Comparison of ENCODE assay signal across 9 cellular contexts in the genomic region with DNA sequence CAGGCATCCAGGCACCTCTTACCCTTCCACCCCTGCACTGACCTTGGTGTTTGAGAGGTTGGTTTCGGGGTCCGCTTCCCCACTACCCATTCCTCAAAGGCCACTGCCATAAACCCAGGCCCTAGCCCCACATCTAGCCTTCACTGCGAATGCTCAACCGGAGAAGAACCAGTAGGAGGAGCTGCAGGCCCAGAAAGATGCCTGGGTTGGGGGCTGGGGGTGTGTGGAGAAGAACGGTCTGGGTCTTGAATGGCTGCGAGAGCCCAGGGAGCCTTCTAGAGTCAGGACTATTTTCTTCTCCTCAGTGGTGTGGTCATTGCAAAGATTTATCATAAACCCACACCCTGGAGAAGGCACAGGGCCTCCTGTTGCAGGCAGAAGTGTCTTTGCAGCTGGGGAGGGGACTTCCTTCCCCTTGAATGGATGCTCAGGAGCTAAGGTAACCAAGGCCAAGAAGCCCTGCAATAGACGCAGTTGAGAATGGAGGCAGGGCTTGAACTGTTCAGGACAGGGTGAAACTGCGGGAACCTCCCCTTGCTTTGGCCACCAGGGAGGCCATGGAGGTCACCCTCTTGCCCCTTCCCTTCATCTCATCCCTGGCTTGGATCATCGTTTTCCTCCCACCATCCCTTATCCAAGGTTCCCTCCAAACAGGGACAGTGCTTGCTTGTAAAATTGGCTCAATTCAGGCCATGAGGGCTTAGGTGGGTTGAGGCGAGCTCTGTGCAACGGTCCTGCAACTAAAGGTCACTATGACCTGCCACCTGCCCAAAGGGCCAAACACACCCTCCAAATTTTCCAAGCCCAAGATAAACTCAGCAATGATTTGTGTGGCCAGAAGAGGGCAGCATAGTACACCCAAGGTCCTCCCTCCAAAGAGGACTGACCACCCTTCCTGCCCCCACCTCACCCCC. TPM values are rescaled to one million over a fixed set of nuclear protein-coding genes. Genes with fewer than 3 reads are reported as not detected.
DNase-seq lines count a peak whose midpoint lies in the region; ATAC-seq and TF ChIP-seq lines count a peak whose summit lies in the region.
"Had no signal": no experiment of that assay in that cellular context is flagged by ENCODE, and none has a peak within 500 bp of the region (broad histone marks: within the 10 kb centered on the region; RNA-seq: fewer than 3 reads in every experiment).

No MANE protein-coding gene starts in this region.

- H3K27me3 Mint-ChIP-seq in HFFc6 (ENCODE audit: insufficient read depth) = peaks cover 8% of the 10 kb centered on the region

- no peaks in the 10 kb centered on the region for H3K79me2 ChIP-seq in DOHH2 (ENCODE audit: control insufficient read depth, low read length)
- no peaks in the 10 kb centered on the region for H3K79me2 ChIP-seq in SK-N-SH (ENCODE audit: insufficient read depth)
- H3K79me2 ChIP-seq in parathyroid adenoma = no peaks in the 10 kb centered on the region

- DNase-seq in HFFc6 (no peak), SK-N-SH (peak; percentile 85), fibroblast of the conjunctiva (ENCODE audit: low read depth) (peak; percentile 22), NCI-H1048 (lab: John Stamatoyannopoulos, UW) (no peak)
- no peak for DNase-seq in activated CD8-positive, alpha-beta memory T cell treated with anti-CD3 and anti-CD28 coated beads, Interleukin-2, amount 50 U/mL, for 48 hours

- H3K27me3 ChIP-seq in DOHH2 (ENCODE audit: control insufficient read depth, low read length) (peaks cover 3% of the 10 kb centered on the region), SK-N-SH (ENCODE audit: insufficient read depth) (peaks cover 4% of the 10 kb centered on the region; the same call in 1 of the 2 replicates), parathyroid adenoma (ENCODE audit: control insufficient read depth, insufficient read depth, low read length) (no peaks in the 10 kb centered on the region)
- H3K27me3 ChIP-seq: ovary had no signal

- CTCF ChIA-PET in SK-N-SH (lab: Yijun Ruan, JAX) = interaction anchor here (0.6 to 6.0 kb wide), 53 partner anchors 8 to 480 kb away, joined by 3 to 93 read pairs (median 4); no protein-coding TSS in a partner anchor

- H3K36me3 ChIP-seq in DOHH2 (ENCODE audit: control insufficient read depth, low read length) (no peaks in the 10 kb centered on the region), SK-N-SH (replicated peaks in 1 of 2; ENCODE audit: control insufficient read depth in 1 of 2, insufficient read depth in 2 of 2, low read length in 1 of 2) (no peaks in the 10 kb centered on the region), parathyroid adenoma (ENCODE audit: control insufficient read depth, insufficient read depth, low read length) (no peaks in the 10 kb centered on the region)
- H3K36me3 ChIP-seq: ovary had no signal

- H3K27ac Mint-ChIP-seq in HFFc6 = no peak overlapping the region

- no peak overlapping the region for H3K27ac ChIP-seq in DOHH2 (ENCODE audit: low read depth, low read length)
- H3K27ac ChIP-seq in SK-N-SH (ENCODE audit: low read depth in 2 of 2, low read length in 1 of 2) = no peak overlapping the region; a peak in 1 of 4 replicates
- no peak overlapping the region for H3K27ac ChIP-seq in parathyroid adenoma
- H3K27ac ChIP-seq: ovary had no signal

- no peaks in the 10 kb centered on the region for H3K4me1 ChIP-seq in DOHH2 (ENCODE audit: control insufficient read depth, low read length)
- H3K4me1 ChIP-seq in SK-N-SH (ENCODE audit: control insufficient read depth in 1 of 2, insufficient read depth in 2 of 2, low read depth in 1 of 2, low read length in 1 of 2) = peaks cover 0 to 7% of the 10 kb centered on the region in 2 experiments; a peak in 1 of 4 replicates
- no peaks in the 10 kb centered on the region for H3K4me1 ChIP-seq in parathyroid adenoma

- H3K9ac ChIP-seq in SK-N-SH = no peak overlapping the region
- H3K9ac ChIP-seq in parathyroid adenoma = no peak overlapping the region

- 42% methylated on average over 9 of the region's 11 CpGs for WGBS in SK-N-SH (ENCODE audit: low lambda C conversion rate)

- no peaks in the 10 kb centered on the region for H3F3A ChIP-seq in DOHH2 (ENCODE audit: control insufficient read depth, insufficient read depth)
- no peaks in the 10 kb centered on the region for H3F3A ChIP-seq in SK-N-SH (replicated peaks; ENCODE audit: insufficient read depth)

- no peaks in the 10 kb centered on the region for H3K9me2 ChIP-seq in DOHH2 (replicated peaks; ENCODE audit: control insufficient read depth, low read length)
- no peaks in the 10 kb centered on the region for H3K9me2 ChIP-seq in SK-N-SH

- H3K4me1 Mint-ChIP-seq in HFFc6 (ENCODE audit: low read depth) = no peaks in the 10 kb centered on the region

- ATAC-seq in GM18520 (IDR thresholded peaks at IDR 0.05; ENCODE audit: unreplicated experiment) = no peak

- POLR2A ChIA-PET in SK-N-SH (lab: Yijun Ruan, JAX) = no interaction called here

- no peak overlapping the region for H3K4me2 ChIP-seq in DOHH2 (ENCODE audit: low read length)
- no peak overlapping the region for H3K4me2 ChIP-seq in SK-N-SH
- H3K4me2 ChIP-seq in parathyroid adenoma (ENCODE audit: low read length) = no peak overlapping the region

- H4K20me1 ChIP-seq in DOHH2 (ENCODE audit: control insufficient read depth, insufficient read depth, low read depth, low read length) = no peaks in the 10 kb centered on the region
- H4K20me1 ChIP-seq in SK-N-SH (ENCODE audit: insufficient read depth) = no peaks in the 10 kb centered on the region

- peak; percentile 77 for TF ChIP-seq RAD21 in SK-N-SH (IDR thresholded peaks at IDR 0.05; ENCODE audit: low read length)

- no peaks in the 10 kb centered on the region for H3K36me3 Mint-ChIP-seq in HFFc6 (ENCODE audit: low read depth)

- H2AFZ ChIP-seq in SK-N-SH (ENCODE audit: low read depth) (peak overlapping the region; percentile 27; the same call in 1 of the 2 replicates), parathyroid adenoma (no peak overlapping the region)

- TF ChIP-seq CTCF in DOHH2 (IDR thresholded peaks at IDR 0.05; ENCODE audit: low read depth, low read length, poor library complexity, severe bottlenecking) (peak; percentile 76), HFFc6 (IDR thresholded peaks at IDR 0.05) (peak; percentile 79), SK-N-SH (IDR thresholded peaks at IDR 0.05) (peak; percentile 68), parathyroid adenoma (IDR thresholded peaks at IDR 0.05) (peak; percentile 45)

- H3K9me3 ChIP-seq in DOHH2 (ENCODE audit: control insufficient read depth, insufficient read depth, low read length) (no peaks in the 10 kb centered on the region), SK-N-SH (no peaks in the 10 kb centered on the region), parathyroid adenoma (ENCODE audit: control insufficient read depth, low read length) (no peaks in the 10 kb centered on the region)
- H3K9me3 ChIP-seq: ovary had no signal

- TF ChIP-seq EP300 in SK-N-SH (IDR thresholded peaks at IDR 0.05; ENCODE audit: borderline replicate concordance in 1 of 2, low read depth in 1 of 2, low read length in 1 of 2) = no peak

- no peaks in the 10 kb centered on the region for H3K9me3 Mint-ChIP-seq in HFFc6

- no peak overlapping the region for H3K4me3 Mint-ChIP-seq in HFFc6

- H3K4me3 ChIP-seq in DOHH2 (ENCODE audit: low read length) = no peak overlapping the region
- H3K4me3 ChIP-seq in SK-N-SH (ENCODE audit: low read depth in 2 of 2, low read length in 1 of 2) = no peak overlapping the region
- no peak overlapping the region for H3K4me3 ChIP-seq in parathyroid adenoma (ENCODE audit: low read depth, low read length)
- H3K4me3 ChIP-seq: ovary had no signal

TF ChIP-seq in SK-N-SH, 30 proteins besides CTCF, POLR2A, EP300 and RAD21:
- no peak for TF ChIP-seq RCOR1 (IDR thresholded peaks at IDR 0.05; ENCODE audit: low read length)
- TF ChIP-seq, protein P1, sequence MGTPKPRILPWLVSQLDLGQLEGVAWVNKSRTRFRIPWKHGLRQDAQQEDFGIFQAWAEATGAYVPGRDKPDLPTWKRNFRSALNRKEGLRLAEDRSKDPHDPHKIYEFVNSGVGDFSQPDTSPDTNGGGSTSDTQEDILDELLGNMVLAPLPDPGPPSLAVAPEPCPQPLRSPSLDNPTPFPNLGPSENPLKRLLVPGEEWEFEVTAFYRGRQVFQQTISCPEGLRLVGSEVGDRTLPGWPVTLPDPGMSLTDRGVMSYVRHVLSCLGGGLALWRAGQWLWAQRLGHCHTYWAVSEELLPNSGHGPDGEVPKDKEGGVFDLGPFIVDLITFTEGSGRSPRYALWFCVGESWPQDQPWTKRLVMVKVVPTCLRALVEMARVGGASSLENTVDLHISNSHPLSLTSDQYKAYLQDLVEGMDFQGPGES (IDR thresholded peaks at IDR 0.05; ENCODE audit: low read depth, low read length) = no peak
- no peak for TF ChIP-seq FOXJ3 (CRISPR knock-in tag; IDR thresholded peaks at IDR 0.05)
- TF ChIP-seq SMC3 (IDR thresholded peaks at IDR 0.05; ENCODE audit: low read depth, low read length) = peak; percentile 67
- TF ChIP-seq, protein P2, sequence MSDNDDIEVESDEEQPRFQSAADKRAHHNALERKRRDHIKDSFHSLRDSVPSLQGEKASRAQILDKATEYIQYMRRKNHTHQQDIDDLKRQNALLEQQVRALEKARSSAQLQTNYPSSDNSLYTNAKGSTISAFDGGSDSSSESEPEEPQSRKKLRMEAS (IDR thresholded peaks at IDR 0.05; ENCODE audit: low read depth) = no peak
- no peak for TF ChIP-seq FOSL2 (IDR thresholded peaks at IDR 0.05; ENCODE audit: borderline replicate concordance, low read depth)
- TF ChIP-seq YY1 (IDR thresholded peaks at IDR 0.05; ENCODE audit: low read depth) = no peak

RNA-seq across cellular contexts. Expression of a gene that starts 20.9 kb away (rescaled TPM):
- total RNA-seq in HFFc6 (2021; fragmentation: NEBNext Ultra II Directional; extraction: Animal tissue kit (Norgen Biotek cat#: 25700)) = not detected
- not detected in 2 replicates for polyA plus RNA-seq in SK-N-SH (2012; rRNA removed)
- polyA plus RNA-seq in SK-N-SH (2012; cell fraction: cytosol; rRNA removed) = not detected in 2 replicates
- polyA plus RNA-seq in SK-N-SH (2012; cell fraction: nucleus; rRNA removed) = 0.05 and 0.13 TPM in 2 replicates

Comparison
In these comparisons a context has a peak if more than half of its experiments do, and no peak if none do; other contexts are left out.
1. DNase-seq: peak in SK-N-SH (single experiment) and fibroblast of the conjunctiva (single experiment); none in HFFc6 (single experiment), activated CD8-positive, alpha-beta memory T cell treated with anti-CD3 and anti-CD28 coated beads, Interleukin-2, amount 50 U/mL, for 48 hours (single experiment) and NCI-H1048 (single experiment).
2. Peak in every context shown above with its lines, with median percentiles within 50 percentile points of each other: CTCF ChIP-seq.